Comparison of ENCODE assay signal across 1 cellular context in genomic region chr11:120186799-120187591, GRCh38.
TF ChIP-seq lines count a peak whose summit lies in the region.

No MANE protein-coding gene starts in this region.

TF ChIP-seq in SK-N-SH treated with all-trans-retinoic acid at 6 μM for 48 hours, 23 proteins besides CTCF, POLR2A, EP300 and RAD21 (continued from another document):
- TF ChIP-seq TCF4 (CRISPR knock-in tag; IDR thresholded peaks at IDR 0.05; ENCODE audit: borderline replicate concordance) (no peak), GLIS3 (CRISPR knock-in tag; IDR thresholded peaks at IDR 0.05) (no peak), BACH2 (CRISPR knock-in tag; IDR thresholded peaks at IDR 0.05; ENCODE audit: borderline replicate concordance) (no peak)
